Comparison of ENCODE assay signal across 7 cellular contexts in genomic region chr5:1345876-1346626, GRCh38. TPM values are rescaled to one million over a fixed set of nuclear protein-coding genes. Genes with fewer than 3 reads are reported as not detected.
A peak's percentile ranks its signal among the peaks of the same experiment; 100 is the strongest.
DNase-seq lines count a peak whose midpoint lies in the region; ATAC-seq, FAIRE-seq and TF ChIP-seq lines count a peak whose summit lies in the region.

No MANE protein-coding gene starts in this region.

- peaks cover 21% of the 10 kb centered on the region for H3K36me3 Mint-ChIP-seq in activated T-helper 1 cell treated with anti-CD3 and anti-CD28 coated beads, Interleukin-12 subunit alpha, Interleukin-12 subunit beta, Interleukin-2, Interleukin-4 antibody, amounts not matched to agents 30 ng/mL and 10 ng/mL and 1 ng/mL, durations not matched to agents 14 hours and 24 hours and 36 hours (ENCODE audit: low read depth)

- peak overlapping the region; percentile 83 for H3K4me3 Mint-ChIP-seq in activated T-helper 1 cell treated with anti-CD3 and anti-CD28 coated beads, Interleukin-12 subunit alpha, Interleukin-12 subunit beta, Interleukin-2, Interleukin-4 antibody, amounts not matched to agents 30 ng/mL and 10 ng/mL and 1 ng/mL, durations not matched to agents 14 hours and 24 hours and 36 hours
- H3K4me3 Mint-ChIP-seq in stimulated activated naive CD8-positive, alpha-beta T cell treated with anti-CD3 and anti-CD28 coated beads, Interleukin-15, amount 100 ng/mL, for 72 hours = peak overlapping the region; percentile 76 to 80

- no peaks in the 10 kb centered on the region for H3K27me3 Mint-ChIP-seq in activated T-helper 1 cell treated with anti-CD3 and anti-CD28 coated beads, Interleukin-12 subunit alpha, Interleukin-12 subunit beta, Interleukin-2, Interleukin-4 antibody, amounts not matched to agents 30 ng/mL and 10 ng/mL and 1 ng/mL, durations not matched to agents 14 hours and 24 hours and 36 hours (ENCODE audit: insufficient read depth)
- H3K27me3 Mint-ChIP-seq in stimulated activated naive CD8-positive, alpha-beta T cell treated with anti-CD3 and anti-CD28 coated beads, Interleukin-15, amount 100 ng/mL, for 72 hours = no peaks in the 10 kb centered on the region

- no peaks in the 10 kb centered on the region for H3K9me3 Mint-ChIP-seq in activated T-helper 1 cell treated with anti-CD3 and anti-CD28 coated beads, Interleukin-12 subunit alpha, Interleukin-12 subunit beta, Interleukin-2, Interleukin-4 antibody, amounts not matched to agents 30 ng/mL and 10 ng/mL and 1 ng/mL, durations not matched to agents 14 hours and 24 hours and 36 hours
- no peaks in the 10 kb centered on the region for H3K9me3 Mint-ChIP-seq in stimulated activated naive CD8-positive, alpha-beta T cell treated with anti-CD3 and anti-CD28 coated beads, Interleukin-15, amount 100 ng/mL, for 72 hours

- peaks cover 2% of the 10 kb centered on the region for H3K9me3 ChIP-seq in iPS-18c (ENCODE audit: control insufficient read depth, insufficient read depth, low read length)

- H3K4me1 Mint-ChIP-seq in activated T-helper 1 cell treated with anti-CD3 and anti-CD28 coated beads, Interleukin-12 subunit alpha, Interleukin-12 subunit beta, Interleukin-2, Interleukin-4 antibody, amounts not matched to agents 30 ng/mL and 10 ng/mL and 1 ng/mL, durations not matched to agents 14 hours and 24 hours and 36 hours (ENCODE audit: low read depth) = peaks cover 27% of the 10 kb centered on the region
- H3K4me1 Mint-ChIP-seq in stimulated activated naive CD8-positive, alpha-beta T cell treated with anti-CD3 and anti-CD28 coated beads, Interleukin-15, amount 100 ng/mL, for 72 hours = peaks cover 41% of the 10 kb centered on the region

- no peak for TF ChIP-seq CTCF in HL-60 (IDR thresholded peaks at IDR 0.05; ENCODE audit: insufficient read depth, low read length)

- no peak for ATAC-seq in stimulated activated naive CD8-positive, alpha-beta T cell treated with anti-CD3 and anti-CD28 coated beads, Interleukin-15, amount 100 ng/mL, for 72 hours
- ATAC-seq in HG03196 (IDR thresholded peaks at IDR 0.05; ENCODE audit: unreplicated experiment) (no peak), HG02571 (IDR thresholded peaks at IDR 0.05; ENCODE audit: unreplicated experiment) (no peak)

- intact Hi-C loops in activated T-helper 1 cell treated with anti-CD3 and anti-CD28 coated beads, Interleukin-12 subunit alpha, Interleukin-12 subunit beta, Interleukin-2, Interleukin-4 antibody, amounts not matched to agents 30 ng/mL and 10 ng/mL and 1 ng/mL, durations not matched to agents 14 hours and 24 hours and 36 hours (cut with micrococcal nuclease) = loop anchor here (1.0 to 10.0 kb wide), 5 partner anchors 31 to 449 kb away; partner anchors contain the start of gene MRPL36

- H3K27me3 ChIP-seq in HL-60 (ENCODE audit: insufficient read depth, poor library complexity, severe bottlenecking) = no peaks in the 10 kb centered on the region

- DNase-seq in HL-60 (ENCODE audit: low read depth in 1 of 2, low spot score in 1 of 2) (no peak), urothelium cell line (ENCODE audit: low spot score) (no peak)
- no peak for DNase-seq in activated T-helper 1 cell treated with anti-CD3 and anti-CD28 coated beads, Interleukin-12 subunit alpha, Interleukin-12 subunit beta, Interleukin-2, Interleukin-4 antibody, amounts not matched to agents 30 ng/mL and 10 ng/mL and 1 ng/mL, durations not matched to agents 14 hours and 24 hours and 36 hours (ENCODE audit: low spot score)
- no peak for DNase-seq in stimulated activated naive CD8-positive, alpha-beta T cell treated with anti-CD3 and anti-CD28 coated beads, Interleukin-15, amount 100 ng/mL, for 72 hours

- H3K4me3 ChIP-seq in HL-60 (replicated peaks; ENCODE audit: insufficient read depth, low read length) (peak overlapping the region; percentile 89), iPS-18c (ENCODE audit: insufficient read depth, low read depth, low read length) (peak overlapping the region; percentile 95)

- peak overlapping the region; percentile 68 for H3K27ac Mint-ChIP-seq in activated T-helper 1 cell treated with anti-CD3 and anti-CD28 coated beads, Interleukin-12 subunit alpha, Interleukin-12 subunit beta, Interleukin-2, Interleukin-4 antibody, amounts not matched to agents 30 ng/mL and 10 ng/mL and 1 ng/mL, durations not matched to agents 14 hours and 24 hours and 36 hours
- peak overlapping the region; percentile 55 to 78 for H3K27ac Mint-ChIP-seq in stimulated activated naive CD8-positive, alpha-beta T cell treated with anti-CD3 and anti-CD28 coated beads, Interleukin-15, amount 100 ng/mL, for 72 hours

- no peak for FAIRE-seq in urothelium cell line (lab: Jason Lieb, UNC)

- no peak overlapping the region; the same call in 1 of the 2 replicates for H3K27ac ChIP-seq in HL-60 (replicated peaks)

RNA-seq across cellular contexts. Expression of gene CLPTM1L, which starts 1.2 kb away (rescaled TPM):
- 132 and 133 TPM in 2 replicates for total RNA-seq in activated T-helper 1 cell treated with anti-CD3 and anti-CD28 coated beads, Interleukin-12 subunit alpha, Interleukin-12 subunit beta, Interleukin-2, Interleukin-4 antibody, amounts not matched to agents 30 ng/mL and 10 ng/mL and 1 ng/mL, durations not matched to agents 14 hours and 24 hours and 36 hours

RNA-seq across cellular contexts. Expression of gene TERT, which starts 51.2 kb away (rescaled TPM):
- 12.3 and 12.5 TPM in 2 replicates for total RNA-seq in activated T-helper 1 cell treated with anti-CD3 and anti-CD28 coated beads, Interleukin-12 subunit alpha, Interleukin-12 subunit beta, Interleukin-2, Interleukin-4 antibody, amounts not matched to agents 30 ng/mL and 10 ng/mL and 1 ng/mL, durations not matched to agents 14 hours and 24 hours and 36 hours
